ENCODE assay signal across 1 cellular context in genomic region chr15:70703483-70703882, GRCh38.
TF ChIP-seq lines count a peak whose summit lies in the region.

No MANE protein-coding gene starts in this region.

TF ChIP-seq in GM23338, 12 proteins besides CTCF, POLR2A, EP300 and RAD21 (continued from another document):
- TF ChIP-seq STAT1 (IDR thresholded peaks at IDR 0.05; ENCODE audit: unreplicated experiment): no peak
- TF ChIP-seq, protein P1, sequence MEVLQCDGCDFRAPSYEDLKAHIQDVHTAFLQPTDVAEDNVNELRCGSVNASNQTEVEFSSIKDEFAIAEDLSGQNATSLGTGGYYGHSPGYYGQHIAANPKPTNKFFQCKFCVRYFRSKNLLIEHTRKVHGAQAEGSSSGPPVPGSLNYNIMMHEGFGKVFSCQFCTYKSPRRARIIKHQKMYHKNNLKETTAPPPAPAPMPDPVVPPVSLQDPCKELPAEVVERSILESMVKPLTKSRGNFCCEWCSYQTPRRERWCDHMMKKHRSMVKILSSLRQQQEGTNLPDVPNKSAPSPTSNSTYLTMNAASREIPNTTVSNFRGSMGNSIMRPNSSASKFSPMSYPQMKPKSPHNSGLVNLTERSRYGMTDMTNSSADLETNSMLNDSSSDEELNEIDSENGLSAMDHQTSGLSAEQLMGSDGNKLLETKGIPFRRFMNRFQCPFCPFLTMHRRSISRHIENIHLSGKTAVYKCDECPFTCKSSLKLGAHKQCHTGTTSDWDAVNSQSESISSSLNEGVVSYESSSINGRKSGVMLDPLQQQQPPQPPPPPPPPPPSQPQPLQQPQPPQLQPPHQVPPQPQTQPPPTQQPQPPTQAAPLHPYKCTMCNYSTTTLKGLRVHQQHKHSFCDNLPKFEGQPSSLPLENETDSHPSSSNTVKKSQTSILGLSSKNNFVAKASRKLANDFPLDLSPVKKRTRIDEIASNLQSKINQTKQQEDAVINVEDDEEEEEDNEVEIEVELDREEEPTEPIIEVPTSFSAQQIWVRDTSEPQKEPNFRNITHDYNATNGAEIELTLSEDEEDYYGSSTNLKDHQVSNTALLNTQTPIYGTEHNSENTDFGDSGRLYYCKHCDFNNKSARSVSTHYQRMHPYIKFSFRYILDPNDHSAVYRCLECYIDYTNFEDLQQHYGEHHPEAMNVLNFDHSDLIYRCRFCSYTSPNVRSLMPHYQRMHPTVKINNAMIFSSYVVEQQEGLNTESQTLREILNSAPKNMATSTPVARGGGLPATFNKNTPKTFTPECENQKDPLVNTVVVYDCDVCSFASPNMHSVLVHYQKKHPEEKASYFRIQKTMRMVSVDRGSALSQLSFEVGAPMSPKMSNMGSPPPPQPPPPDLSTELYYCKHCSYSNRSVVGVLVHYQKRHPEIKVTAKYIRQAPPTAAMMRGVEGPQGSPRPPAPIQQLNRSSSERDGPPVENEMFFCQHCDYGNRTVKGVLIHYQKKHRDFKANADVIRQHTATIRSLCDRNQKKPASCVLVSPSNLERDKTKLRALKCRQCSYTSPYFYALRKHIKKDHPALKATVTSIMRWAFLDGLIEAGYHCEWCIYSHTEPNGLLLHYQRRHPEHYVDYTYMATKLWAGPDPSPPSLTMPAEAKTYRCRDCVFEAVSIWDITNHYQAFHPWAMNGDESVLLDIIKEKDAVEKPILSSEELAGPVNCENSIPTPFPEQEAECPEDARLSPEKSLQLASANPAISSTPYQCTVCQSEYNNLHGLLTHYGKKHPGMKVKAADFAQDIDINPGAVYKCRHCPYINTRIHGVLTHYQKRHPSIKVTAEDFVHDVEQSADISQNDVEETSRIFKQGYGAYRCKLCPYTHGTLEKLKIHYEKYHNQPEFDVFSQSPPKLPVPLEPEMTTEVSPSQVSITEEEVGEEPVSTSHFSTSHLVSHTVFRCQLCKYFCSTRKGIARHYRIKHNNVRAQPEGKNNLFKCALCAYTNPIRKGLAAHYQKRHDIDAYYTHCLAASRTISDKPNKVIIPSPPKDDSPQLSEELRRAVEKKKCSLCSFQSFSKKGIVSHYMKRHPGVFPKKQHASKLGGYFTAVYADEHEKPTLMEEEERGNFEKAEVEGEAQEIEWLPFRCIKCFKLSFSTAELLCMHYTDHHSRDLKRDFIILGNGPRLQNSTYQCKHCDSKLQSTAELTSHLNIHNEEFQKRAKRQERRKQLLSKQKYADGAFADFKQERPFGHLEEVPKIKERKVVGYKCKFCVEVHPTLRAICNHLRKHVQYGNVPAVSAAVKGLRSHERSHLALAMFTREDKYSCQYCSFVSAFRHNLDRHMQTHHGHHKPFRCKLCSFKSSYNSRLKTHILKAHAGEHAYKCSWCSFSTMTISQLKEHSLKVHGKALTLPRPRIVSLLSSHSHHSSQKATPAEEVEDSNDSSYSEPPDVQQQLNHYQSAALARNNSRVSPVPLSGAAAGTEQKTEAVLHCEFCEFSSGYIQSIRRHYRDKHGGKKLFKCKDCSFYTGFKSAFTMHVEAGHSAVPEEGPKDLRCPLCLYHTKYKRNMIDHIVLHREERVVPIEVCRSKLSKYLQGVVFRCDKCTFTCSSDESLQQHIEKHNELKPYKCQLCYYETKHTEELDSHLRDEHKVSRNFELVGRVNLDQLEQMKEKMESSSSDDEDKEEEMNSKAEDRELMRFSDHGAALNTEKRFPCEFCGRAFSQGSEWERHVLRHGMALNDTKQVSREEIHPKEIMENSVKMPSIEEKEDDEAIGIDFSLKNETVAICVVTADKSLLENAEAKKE (CRISPR knock-in tag; IDR thresholded peaks at IDR 0.05): no peak
- TF ChIP-seq EZH2 (IDR thresholded peaks at IDR 0.05; ENCODE audit: low read depth, unreplicated experiment): no peak
- TF ChIP-seq ZNF114 (CRISPR knock-in tag; IDR thresholded peaks at IDR 0.05): no peak
